ENCODE assay signal across 8 cellular contexts in the genomic region with DNA sequence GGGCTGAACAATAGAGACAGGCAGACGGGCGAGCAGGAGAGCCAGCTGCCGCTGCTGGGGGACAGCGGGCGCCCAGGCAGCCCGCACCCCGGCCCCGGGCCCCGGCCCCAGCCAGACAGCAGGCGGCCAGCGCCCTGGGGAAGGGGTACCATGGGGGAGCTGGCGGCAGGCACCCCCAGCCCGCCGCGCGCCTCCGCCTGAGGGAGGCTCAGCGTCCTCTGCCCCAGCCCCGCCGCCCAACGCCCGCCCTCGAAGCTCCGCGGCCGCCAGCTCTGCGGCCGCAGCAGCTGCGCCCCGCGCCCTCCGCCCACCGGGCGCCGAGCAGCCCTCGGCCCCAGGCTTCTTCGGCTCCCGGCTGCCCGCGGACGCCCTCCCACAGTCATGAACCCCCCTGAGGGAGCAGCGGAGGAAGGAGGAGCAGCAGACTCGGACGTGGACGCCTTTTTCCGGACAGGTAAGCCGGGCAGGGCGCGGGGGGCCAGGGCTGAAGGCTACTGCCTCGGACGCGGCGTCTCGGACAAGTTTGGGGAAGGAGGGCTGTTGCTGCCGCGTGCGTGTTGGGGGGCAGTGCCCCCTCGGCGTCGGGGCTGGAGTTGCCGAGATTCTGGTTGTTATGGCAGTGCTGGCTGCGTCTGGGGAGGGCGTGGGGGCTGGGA. TPM values are rescaled to one million over a fixed set of nuclear protein-coding genes. Genes with fewer than 3 reads are reported as not detected.
A peak's percentile ranks its signal among the peaks of the same experiment; 100 is the strongest.
DNase-seq lines count a peak whose midpoint lies in the region; ATAC-seq and TF ChIP-seq lines count a peak whose summit lies in the region.

KALRN (plus strand) TSS at position 10 of the 656 bp plus-strand sequence.

- no peak within 1 kb of the TSS for H3K27ac Mint-ChIP-seq in activated naive CD8-positive, alpha-beta T cell

- H3K9me3 ChIP-seq in left ventricle myocardium inferior (replicated peaks) (peaks cover 5% of the 10 kb centered on the region), psoas muscle (no peaks in the 10 kb centered on the region)

- H3K36me3 Mint-ChIP-seq in activated naive CD8-positive, alpha-beta T cell = no peaks in the 10 kb centered on the region

- ATAC-seq in HG02970 (IDR thresholded peaks at IDR 0.05; ENCODE audit: low FRiP score, unreplicated experiment) = peak; percentile 25
- peak; percentile 25 to 45 (median 36) for ATAC-seq in psoas muscle
- no peak for ATAC-seq in GM18517 (IDR thresholded peaks at IDR 0.05; ENCODE audit: unreplicated experiment)

- H3K4me1 Mint-ChIP-seq in activated naive CD8-positive, alpha-beta T cell (ENCODE audit: low read depth) = peaks cover 12% of the 10 kb centered on the region

- H3K4me1 ChIP-seq in left ventricle myocardium inferior (peaks cover 38% of the 10 kb centered on the region), psoas muscle (peaks cover 4% of the 10 kb centered on the region)

- TF ChIP-seq CTCF in left ventricle myocardium inferior (IDR thresholded peaks at IDR 0.05; ENCODE audit: borderline replicate concordance) = peak; percentile 39
- TF ChIP-seq CTCF in psoas muscle (IDR thresholded peaks at IDR 0.05) = no peak

- intact Hi-C loops in left ventricle myocardium inferior (cut with micrococcal nuclease) = no loop called here
- intact Hi-C loops in psoas muscle (cut with DNase I) = loop anchor here (5.0 to 10.0 kb wide), 4 partner anchors 34 to 249 kb away; no protein-coding TSS in a partner anchor

- H3K27me3 Mint-ChIP-seq in activated naive CD8-positive, alpha-beta T cell = peaks cover 39% of the 10 kb centered on the region

- H3K36me3 ChIP-seq in left ventricle myocardium inferior (no peaks in the 10 kb centered on the region), psoas muscle (ENCODE audit: insufficient read depth in 1 of 2, low read depth in 1 of 2) (no peaks in the 10 kb centered on the region)

- H3K4me3 ChIP-seq in left ventricle myocardium inferior (peak within 1 kb of the TSS; percentile 90), psoas muscle (peak within 1 kb of the TSS; percentile 87)

- H3K4me3 Mint-ChIP-seq in activated naive CD8-positive, alpha-beta T cell = peak within 1 kb of the TSS; percentile 84

- H3K27me3 ChIP-seq in left ventricle myocardium inferior (ENCODE audit: low read depth) (no peaks in the 10 kb centered on the region), psoas muscle (ENCODE audit: insufficient read depth in 3 of 3, low read length in 2 of 3) (peaks cover 0 to 26% (median 0%) of the 10 kb centered on the region in 3 donors)

- H3K27ac ChIP-seq in left ventricle myocardium inferior (replicated peaks) (peak within 1 kb of the TSS; percentile 97), psoas muscle (peak within 1 kb of the TSS; percentile 88)

- WGBS in psoas muscle, 3 donors = 1% methylated on average over 34 to 63 of the region's 63 CpGs

- H3K9me3 Mint-ChIP-seq in activated naive CD8-positive, alpha-beta T cell (ENCODE audit: low read depth) = no peaks in the 10 kb centered on the region

- DNase-seq in NCI-H1092 treated with DMSO at 0.1 percent for 48 hours (lab: John Stamatoyannopoulos, UW) (peak; percentile 32), NCI-H1092 (lab: John Stamatoyannopoulos, UW) (no peak), left ventricle myocardium inferior (peak; percentile 16), psoas muscle (peak; percentile 27 to 54)
- no peak for DNase-seq in central memory CD4-positive, alpha-beta T cell

RNA-seq across cellular contexts. Expression of gene KALRN, which starts in this region (rescaled TPM):
- total RNA-seq in left ventricle myocardium inferior (74.6 TPM), psoas muscle (10 to 100 TPM; 22.9 to 52.1 (median 33.8) TPM)
- 1 to 10 TPM; 5.4 to 10.0 (median 7.6) TPM for polyA plus RNA-seq in psoas muscle

Comparison
In these comparisons a context has a peak if more than half of its experiments do, and no peak if none do; other contexts are left out.
1. DNase-seq: peak in NCI-H1092 treated with DMSO at 0.1 percent for 48 hours (single experiment), left ventricle myocardium inferior (single experiment) and psoas muscle (2 of 2); none in NCI-H1092 (single experiment) and central memory CD4-positive, alpha-beta T cell (single experiment).